In genomic region chr12:14716848-14717444, GRCh38 we compare ENCODE assay signal across 8 cellular contexts. TPM values are rescaled to one million over a fixed set of nuclear protein-coding genes. Genes with fewer than 3 reads are reported as not detected.
DNase-seq lines count a peak whose midpoint lies in the region; ATAC-seq and TF ChIP-seq lines count a peak whose summit lies in the region.

No MANE protein-coding gene starts in this region.

- intact Hi-C loops in sigmoid colon (cut with DNase I), result loop anchor here (2.0 kb wide), 1 partner anchor 86 kb away; no protein-coding TSS in a partner anchor

- H3K36me3 Mint-ChIP-seq in activated T-cell treated with anti-CD3 and anti-CD28 coated beads, Interleukin-2, amount 50 U/mL, for 72 hours (ENCODE audit: insufficient read depth in 2 of 2), result no peaks in the 10 kb centered on the region

- H3K27ac Mint-ChIP-seq in activated T-cell treated with anti-CD3 and anti-CD28 coated beads, Interleukin-2, amount 50 U/mL, for 72 hours, result no peak overlapping the region

- no peak overlapping the region for H3K9ac ChIP-seq in NT2/D1 (ENCODE audit: insufficient read length, low read depth)

- ATAC-seq in HG02571 (IDR thresholded peaks at IDR 0.05; ENCODE audit: unreplicated experiment) (peak; percentile 58), GM19023 (IDR thresholded peaks at IDR 0.05; ENCODE audit: unreplicated experiment) (no peak)
- ATAC-seq in activated T-cell treated with anti-CD3 and anti-CD28 coated beads, Interleukin-2, amount 50 U/mL, for 72 hours (replicated peaks in 1 of 2), result peak; percentile 60 to 62

- H3K9me3 Mint-ChIP-seq in activated T-cell treated with anti-CD3 and anti-CD28 coated beads, Interleukin-2, amount 50 U/mL, for 72 hours, result no peaks in the 10 kb centered on the region

- no peaks in the 10 kb centered on the region for H3K4me1 ChIP-seq in NT2/D1 (ENCODE audit: insufficient read depth, insufficient read length)
- peaks cover 0 to 11% (median 5%) of the 10 kb centered on the region in 4 donors for H3K4me1 ChIP-seq in sigmoid colon

- no peak overlapping the region for H3K4me3 ChIP-seq in NT2/D1 (ENCODE audit: insufficient read length, low read depth)
- no peak overlapping the region for H3K4me3 ChIP-seq in sigmoid colon

- H3K36me3 ChIP-seq in NT2/D1 (ENCODE audit: insufficient read depth, insufficient read length, low read length), result no peaks in the 10 kb centered on the region
- H3K36me3 ChIP-seq in sigmoid colon, result no peaks in the 10 kb centered on the region

- TF ChIP-seq EP300 in sigmoid colon (IDR thresholded peaks at IDR 0.05), result no peak

- DNase-seq in DMS 273 (lab: John Stamatoyannopoulos, UW; ENCODE audit: unreplicated experiment) (peak; percentile 49), DMS 273 treated with DMSO at 0.1 percent for 48 hours (lab: John Stamatoyannopoulos, UW) (no peak), NT2/D1 (ENCODE audit: low read depth, low spot score) (peak; percentile 88), foreskin melanocyte (peak; percentile 20), sigmoid colon (no peak)
- peak; percentile 49 to 51 for DNase-seq in activated T-cell treated with anti-CD3 and anti-CD28 coated beads, Interleukin-2, amount 50 U/mL, for 72 hours

- no peak for TF ChIP-seq POLR2A in sigmoid colon (IDR thresholded peaks at IDR 0.05)

- H3K9me3 ChIP-seq in NT2/D1 (ENCODE audit: insufficient read depth, low read length), result peaks cover 27% of the 10 kb centered on the region
- H3K9me3 ChIP-seq in sigmoid colon, result no peaks in the 10 kb centered on the region

- no peak overlapping the region for H3K4me3 Mint-ChIP-seq in activated T-cell treated with anti-CD3 and anti-CD28 coated beads, Interleukin-2, amount 50 U/mL, for 72 hours

- peaks cover 10% of the 10 kb centered on the region for H3K27me3 Mint-ChIP-seq in activated T-cell treated with anti-CD3 and anti-CD28 coated beads, Interleukin-2, amount 50 U/mL, for 72 hours (ENCODE audit: low read depth)

- H3K4me1 Mint-ChIP-seq in activated T-cell treated with anti-CD3 and anti-CD28 coated beads, Interleukin-2, amount 50 U/mL, for 72 hours (ENCODE audit: low read depth), result peaks cover 9% of the 10 kb centered on the region

- WGBS in sigmoid colon, 2 donors, result 51 to 70% methylated on average over 1 of the region's 1 CpG

- H3K27me3 ChIP-seq in NT2/D1 (ENCODE audit: insufficient read depth, insufficient read length), result no peaks in the 10 kb centered on the region
- no peaks in the 10 kb centered on the region for H3K27me3 ChIP-seq in sigmoid colon

- no peak overlapping the region for H3K27ac ChIP-seq in sigmoid colon

- peak in 3 of 4 experiments; percentile 31 to 45 (median 40) for TF ChIP-seq CTCF in sigmoid colon (IDR thresholded peaks at IDR 0.05)

RNA-seq across cellular contexts. Expression of gene GUCY2C, which starts 20.5 kb away (rescaled TPM):
- total RNA-seq in activated T-cell treated with anti-CD3 and anti-CD28 coated beads, Interleukin-2, amount 50 U/mL, for 72 hours, result not detected
- under 1 TPM in 1 of 4 donors, not detected in 3; 0.55 TPM for total RNA-seq in sigmoid colon
- polyA plus RNA-seq in sigmoid colon, result 10 to 100 TPM in 1 of 3 donors, 1 to 10 TPM in 2; 8.4 to 26.9 (median 9.0) TPM

Comparison
In these comparisons a context has a peak if more than half of its experiments do, and no peak if none do; other contexts are left out.
1. DNase-seq: peak in DMS 273 (single experiment), NT2/D1 (single experiment), activated T-cell treated with anti-CD3 and anti-CD28 coated beads, Interleukin-2, amount 50 U/mL, for 72 hours (2 of 2) and foreskin melanocyte (single experiment); none in DMS 273 treated with DMSO at 0.1 percent for 48 hours (single experiment) and sigmoid colon (single experiment).